Comparison of ENCODE assay signal across 8 cellular contexts in the genomic region with DNA sequence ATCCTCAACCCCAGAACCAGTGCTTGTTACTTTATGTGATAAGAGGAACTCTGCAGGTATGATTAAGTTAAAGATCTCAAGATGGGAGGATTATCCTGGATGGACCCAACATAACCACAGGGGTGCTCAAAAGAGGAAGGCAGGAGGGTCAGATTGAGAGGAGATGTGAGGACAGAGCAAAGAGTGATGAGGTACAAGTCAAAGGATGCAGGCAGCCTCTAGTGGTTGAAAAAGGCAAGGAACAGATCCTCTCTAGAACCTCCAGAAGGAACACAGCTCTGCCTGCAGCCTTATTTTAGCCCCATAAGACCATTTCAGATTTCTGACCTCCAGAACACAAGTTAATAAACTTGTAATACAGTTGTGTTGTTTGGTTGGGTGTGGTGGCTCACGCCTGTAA. TPM values are rescaled to one million over a fixed set of nuclear protein-coding genes. Genes with fewer than 3 reads are reported as not detected.
A peak's percentile ranks its signal among the peaks of the same experiment; 100 is the strongest.
DNase-seq lines count a peak whose midpoint lies in the region; ATAC-seq and TF ChIP-seq lines count a peak whose summit lies in the region.

No MANE protein-coding gene starts in this region.

- TF ChIP-seq CTCF in GM12875 (IDR thresholded peaks at IDR 0.05; ENCODE audit: borderline replicate concordance, insufficient read depth, low read depth, low read length) (peak; percentile 59), MM.1S (IDR thresholded peaks at IDR 0.05; ENCODE audit: low read length) (peak; percentile 46), neural progenitor cell (IDR thresholded peaks at IDR 0.05) (peak; percentile 44), gastrocnemius medialis (IDR thresholded peaks at IDR 0.05 in 4 of 5, conservative IDR thresholded peaks at IDR 0.05 in 1 of 5) (no peak)

- H3K4me1 ChIP-seq in MM.1S (ENCODE audit: low read length): no peaks in the 10 kb centered on the region
- no peaks in the 10 kb centered on the region for H3K4me1 ChIP-seq in neural progenitor cell
- H3K4me1 ChIP-seq in gastrocnemius medialis: peaks cover 13% of the 10 kb centered on the region in 2 donors

- H3K27ac ChIP-seq in MM.1S (ENCODE audit: low read length): no peak overlapping the region
- H3K27ac ChIP-seq in neural progenitor cell: no peak overlapping the region
- H3K27ac ChIP-seq in gastrocnemius medialis: no peak overlapping the region

- H3K36me3 ChIP-seq in MM.1S (replicated peaks; ENCODE audit: insufficient read depth, low read length) (no peaks in the 10 kb centered on the region), neural progenitor cell (no peaks in the 10 kb centered on the region), gastrocnemius medialis (no peaks in the 10 kb centered on the region)

- in situ Hi-C loops in T47D (cut with HindIII; ENCODE audit: low pct_unique_long_range_greater_than_20kb, low sequenced_read_pairs): no loop called here
- in situ Hi-C loops in gastrocnemius medialis (cut with MboI; ENCODE audit: low sequenced_read_pairs in 4 of 4): no loop called here

- ATAC-seq in T-cell (replicated peaks in 1 of 4) (no peak), gastrocnemius medialis (no peak)

- no peaks in the 10 kb centered on the region for H3K9me2 ChIP-seq in MM.1S (replicated peaks; ENCODE audit: insufficient read depth, low read length)

- H3F3A ChIP-seq in MM.1S (ENCODE audit: insufficient read depth, low read length) (no peaks in the 10 kb centered on the region), neural progenitor cell (ENCODE audit: low read depth) (no peaks in the 10 kb centered on the region)

- TF ChIP-seq POLR2A in gastrocnemius medialis (IDR thresholded peaks at IDR 0.05): no peak

- DNase-seq in MM.1S: peak; percentile 26
- peak; percentile 6 to 41 for DNase-seq in T47D (ENCODE audit: low read depth in 1 of 2, low spot score in 1 of 2)
- peak; percentile 20 for DNase-seq in neural progenitor cell (ENCODE audit: low spot score)
- DNase-seq in NCI-H2227 (lab: John Stamatoyannopoulos, UW; ENCODE audit: unreplicated experiment): no peak
- no peak for DNase-seq in T-cell
- no peak for DNase-seq in gastrocnemius medialis
- DNase-seq in NCI-H1092 (lab: John Stamatoyannopoulos, UW): no peak

- H3K27me3 ChIP-seq in MM.1S (replicated peaks; ENCODE audit: insufficient read depth, low read length): no peaks in the 10 kb centered on the region
- H3K27me3 ChIP-seq in neural progenitor cell: no peaks in the 10 kb centered on the region
- no peaks in the 10 kb centered on the region for H3K27me3 ChIP-seq in gastrocnemius medialis

- H3K4me3 ChIP-seq in GM12875 (ENCODE audit: low read depth, low read length) (no peak overlapping the region), MM.1S (ENCODE audit: low read length) (no peak overlapping the region), neural progenitor cell (no peak overlapping the region), gastrocnemius medialis (no peak overlapping the region)

- POLR2A ChIA-PET in T-cell (lab: Charles Lee): interaction anchor here (0.7 to 0.8 kb wide), 2 partner anchors 13 to 315 kb away, joined by 3 to 4 read pairs; no protein-coding TSS in a partner anchor

- H3K4me2 ChIP-seq in MM.1S (ENCODE audit: low read depth, low read length): no peak overlapping the region
- H3K4me2 ChIP-seq in neural progenitor cell: no peak overlapping the region

- H3K36me3 Mint-ChIP-seq in neural progenitor cell (peaks cover 2% of the 10 kb centered on the region), T-cell (peaks cover 15% of the 10 kb centered on the region)

- intact Hi-C loops in gastrocnemius medialis (cut with DNase I; ENCODE audit: low total_unique reads): no loop called here

- no peak overlapping the region for H3K27ac Mint-ChIP-seq in neural progenitor cell
- H3K27ac Mint-ChIP-seq in T-cell: no peak overlapping the region

- H2AFZ ChIP-seq in MM.1S (ENCODE audit: low read length) (no peak overlapping the region), neural progenitor cell (replicated peaks) (no peak overlapping the region)

- no peak overlapping the region for H3K9ac ChIP-seq in MM.1S (ENCODE audit: low read length)
- H3K9ac ChIP-seq in neural progenitor cell: no peak overlapping the region

- H3K79me2 ChIP-seq in MM.1S (ENCODE audit: low read length): no peaks in the 10 kb centered on the region; the same call in 1 of the 2 replicates
- peaks cover 10% of the 10 kb centered on the region for H3K79me2 ChIP-seq in neural progenitor cell (ENCODE audit: low read depth)

- CTCF ChIA-PET in T-cell (lab: Charles Lee): no interaction called here

- H3K27me3 Mint-ChIP-seq in neural progenitor cell (ENCODE audit: insufficient read depth, low read depth) (peaks cover 3% of the 10 kb centered on the region), T-cell (no peaks in the 10 kb centered on the region)

- H3K9me3 ChIP-seq in MM.1S (replicated peaks; ENCODE audit: insufficient read depth, low read length): no peaks in the 10 kb centered on the region
- no peaks in the 10 kb centered on the region for H3K9me3 ChIP-seq in neural progenitor cell (ENCODE audit: low read depth)
- H3K9me3 ChIP-seq in gastrocnemius medialis: no peaks in the 10 kb centered on the region

- H3K4me3 Mint-ChIP-seq in neural progenitor cell (no peak overlapping the region), T-cell (no peak overlapping the region)

- H3K4me1 Mint-ChIP-seq in neural progenitor cell (peaks cover 10% of the 10 kb centered on the region), T-cell (peaks cover 15 to 23% (median 19%) of the 10 kb centered on the region in 3 donors)

- H4K20me1 ChIP-seq in MM.1S (ENCODE audit: insufficient read depth, low read length): no peaks in the 10 kb centered on the region
- H4K20me1 ChIP-seq in neural progenitor cell (ENCODE audit: low read depth): no peaks in the 10 kb centered on the region

- H3K9me3 Mint-ChIP-seq in neural progenitor cell: no peaks in the 10 kb centered on the region
- H3K9me3 Mint-ChIP-seq in T-cell: no peaks in the 10 kb centered on the region

RNA-seq across cellular contexts. Expression of gene PDSS2, which starts 41.2 kb away (rescaled TPM):
- total RNA-seq in neural progenitor cell (ENCODE audit: low replicate concordance): 11.6 and 14.9 TPM in 2 replicates
- 10 to 100 TPM; 10.8 to 13.6 (median 11.8) TPM for total RNA-seq in T-cell
- total RNA-seq in gastrocnemius medialis: 10 to 100 TPM in 2 of 4 donors, 1 to 10 TPM in 2; 6.6 to 14.3 (median 10.0) TPM

Comparison
In these comparisons a context has a peak if more than half of its experiments do, and no peak if none do; other contexts are left out.
1. CTCF ChIP-seq: peak in GM12875 (single experiment), MM.1S (single experiment) and neural progenitor cell (single experiment); none in gastrocnemius medialis (0 of 5).
2. DNase-seq: peak in MM.1S (single experiment), T47D (2 of 2) and neural progenitor cell (single experiment); none in NCI-H2227 (single experiment), T-cell (0 of 34), gastrocnemius medialis (0 of 2) and NCI-H1092 (single experiment).